In genomic region chr11:70829160-70829899, GRCh38 we compare ENCODE assay signal across 23 cellular contexts.
"Had no signal": no experiment of that assay in that cellular context is flagged by ENCODE, and none has a peak within 500 bp of the region (broad histone marks: within the 10 kb centered on the region; RNA-seq: fewer than 3 reads in every experiment).

No MANE protein-coding gene starts in this region.

- H3K27ac ChIP-seq: left ventricle myocardium inferior, neutrophil, parathyroid adenoma, psoas muscle, right lobe of liver, skin epidermis, spleen, testis, thyroid gland, transverse colon, upper lobe of left lung, vagina had no signal

- H3K27me3 ChIP-seq: right lobe of liver, testis, thyroid gland, transverse colon, upper lobe of left lung, vagina had no signal

- H2AFZ ChIP-seq: parathyroid adenoma had no signal

- H3K9me3 ChIP-seq: left ventricle myocardium inferior, neutrophil, psoas muscle, right lobe of liver, spleen, testis, thyroid gland, transverse colon, upper lobe of left lung, vagina had no signal

- H3K9ac ChIP-seq: parathyroid adenoma had no signal

- H3K79me2 ChIP-seq: parathyroid adenoma had no signal

- H3K4me1 ChIP-seq: parathyroid adenoma, right lobe of liver had no signal

- H3K4me3 ChIP-seq: left ventricle myocardium inferior, lung, psoas muscle, right lobe of liver, skin epidermis, spleen, testis, thyroid gland, transverse colon, upper lobe of left lung, vagina had no signal

- ATAC-seq: naive thymus-derived CD4-positive, alpha-beta T cell; natural killer cell treated with Interleukin-12 subunit alpha and Interleukin-12 subunit beta and Interleukin-15 and Interleukin-18, amount 100 ng/mL, for 72 hours; psoas muscle; stimulated activated memory B cell treated with anti-CD40 and anti-IgM and Interleukin-4, amounts not matched to agents 10 μg/mL and 1 μg/mL and 100 μg/mL, for 72 hours; stimulated activated naive CD8-positive, alpha-beta T cell treated with anti-CD3 and anti-CD28 coated beads, Interleukin-15, amount 100 ng/mL, for 72 hours had no signal

- H3K36me3 ChIP-seq: left ventricle myocardium inferior, neutrophil, right lobe of liver, spleen, thyroid gland, transverse colon, upper lobe of left lung, vagina had no signal

- DNase-seq: immature natural killer cell; left ventricle myocardium inferior; mesendoderm; naive thymus-derived CD4-positive, alpha-beta T cell; right lobe of liver; spleen; stimulated activated CD4-positive, alpha-beta T cell treated with anti-CD3 and anti-CD28 coated beads, Interleukin-2, amount 100 ng/mL, for 48 hours; stimulated activated CD4-positive, alpha-beta T cell treated with anti-CD3 and anti-CD28 coated beads, Interleukin-4, amount 100 ng/mL, for 4 hours; stimulated activated CD8-positive, alpha-beta memory T cell treated with anti-CD3 and anti-CD28 coated beads, Interleukin-4, amount 100 ng/mL, for 48 hours; stimulated activated naive CD4-positive, alpha-beta T cell treated with Interleukin-2 at 50 U/mL for 16 hours; stimulated activated naive CD8-positive, alpha-beta T cell treated with anti-CD3 and anti-CD28 coated beads, Interleukin-15, amount 100 ng/mL, for 72 hours; testis had no signal
